8 cellular contexts compared by ENCODE assay signal in genomic region chr7:116802144-116802747, GRCh38.
DNase-seq lines count a peak whose midpoint lies in the region; ATAC-seq, FAIRE-seq and TF ChIP-seq lines count a peak whose summit lies in the region.

No MANE protein-coding gene starts in this region.

- TF ChIP-seq RAD21 in HepG2 (CRISPR knock-in tag; IDR thresholded peaks at IDR 0.05) = no peak

- TF ChIP-seq EP300 in HepG2 (IDR thresholded peaks at IDR 0.05; ENCODE audit: low read depth in 2 of 2, low read length in 2 of 2) (no peak), HepG2 (CRISPR knock-in tag; IDR thresholded peaks at IDR 0.05; ENCODE audit: borderline replicate concordance) (no peak), upper lobe of left lung (IDR thresholded peaks at IDR 0.05) (no peak)

- ATAC-seq in HepG2 (no peak), right lobe of liver (no peak), left lobe of liver (no peak), upper lobe of left lung (ENCODE audit: low FRiP score in 2 of 2) (no peak)

- H3K4me2 ChIP-seq in HepG2 (ENCODE audit: low read depth, low read length) (no peak overlapping the region), mesenchymal stem cell (ENCODE audit: low read length, poor library complexity, severe bottlenecking) (no peak overlapping the region)

- no peak for TF ChIP-seq CTCF in HepG2 (CRISPR knock-in tag; IDR thresholded peaks at IDR 0.05)
- TF ChIP-seq CTCF in right lobe of liver (IDR thresholded peaks at IDR 0.05) = no peak
- TF ChIP-seq CTCF in astrocyte of the spinal cord (IDR thresholded peaks at IDR 0.05; ENCODE audit: low read depth, low read length) = no peak
- no peak for TF ChIP-seq CTCF in upper lobe of left lung (IDR thresholded peaks at IDR 0.05)

- H3K4me3 ChIP-seq in HepG2 (replicated peaks in 1 of 3; ENCODE audit: insufficient read depth in 1 of 3, low read depth in 2 of 3, low read length in 3 of 3) = no peak overlapping the region
- no peak overlapping the region for H3K4me3 ChIP-seq in right lobe of liver
- no peak overlapping the region for H3K4me3 ChIP-seq in astrocyte of the spinal cord (ENCODE audit: low read depth, low read length)
- no peak overlapping the region for H3K4me3 ChIP-seq in mesenchymal stem cell (ENCODE audit: insufficient read depth in 1 of 2, low read depth in 1 of 2, low read length in 2 of 2)
- H3K4me3 ChIP-seq in upper lobe of left lung = no peak overlapping the region

- BruUV-seq in HepG2 (replicated peaks; lab: Mats Ljungman, UMichigan) = no TSS peak

- H3K36me3 ChIP-seq in HepG2 (replicated peaks in 1 of 2; ENCODE audit: control insufficient read depth in 1 of 2, insufficient read depth in 2 of 2, low read length in 2 of 2) (peaks cover 0 to 4% of the 10 kb centered on the region in 2 experiments; a peak in 1 of 5 replicates), right lobe of liver (no peaks in the 10 kb centered on the region), mesenchymal stem cell (ENCODE audit: control insufficient read depth in 1 of 2, insufficient read depth in 2 of 2, low read depth in 1 of 2, low read length in 2 of 2) (peaks cover 0 to 6% of the 10 kb centered on the region in 2 experiments), upper lobe of left lung (no peaks in the 10 kb centered on the region)

- H2AFZ ChIP-seq in HepG2 (ENCODE audit: low read length) (no peak overlapping the region), mesenchymal stem cell (ENCODE audit: low read depth, low read length) (no peak overlapping the region)

- H2AK5ac ChIP-seq in mesenchymal stem cell (ENCODE audit: low read length, severe bottlenecking) = peak overlapping the region; percentile 94

- H3K9me3 ChIP-seq in HepG2 (ENCODE audit: low read length) (no peaks in the 10 kb centered on the region), right lobe of liver (no peaks in the 10 kb centered on the region), mesenchymal stem cell (ENCODE audit: control insufficient read depth, low read length) (no peaks in the 10 kb centered on the region), upper lobe of left lung (no peaks in the 10 kb centered on the region)

- 89% methylated on average over 7 of the region's 7 CpGs for WGBS in HepG2 (ENCODE audit: low lambda C conversion rate)
- 90% methylated on average over 7 of the region's 7 CpGs for WGBS in right lobe of liver (ENCODE audit: insufficient coverage, low coverage, low lambda C conversion rate, missing lambda C conversion rate)
- 81% methylated on average over 5 of the region's 7 CpGs for WGBS in mesenchymal stem cell
- WGBS in upper lobe of left lung, 2 donors = 72 to 79% methylated on average over 7 of the region's 7 CpGs

- peaks cover 72% of the 10 kb centered on the region for H3K4me1 ChIP-seq in HepG2 (ENCODE audit: insufficient read depth, low read length)
- peaks cover 0 to 52% (median 17%) of the 10 kb centered on the region in 4 donors for H3K4me1 ChIP-seq in right lobe of liver
- peaks cover 6% of the 10 kb centered on the region for H3K4me1 ChIP-seq in mesenchymal stem cell (ENCODE audit: control insufficient read depth, insufficient read depth, low read depth, low read length)
- H3K4me1 ChIP-seq in upper lobe of left lung = peaks cover 7 to 19% (median 9%) of the 10 kb centered on the region in 4 donors

- TF ChIP-seq POLR2A in HepG2 (IDR thresholded peaks at IDR 0.05; ENCODE audit: insufficient read depth in 1 of 2, low read depth in 2 of 2, low read length in 2 of 2) (no peak), right lobe of liver (IDR thresholded peaks at IDR 0.05) (no peak), upper lobe of left lung (IDR thresholded peaks at IDR 0.05) (no peak)

- no peaks in the 10 kb centered on the region for H3K27me3 ChIP-seq in HepG2 (ENCODE audit: control insufficient read depth in 1 of 2, insufficient read depth in 2 of 2, low read length in 2 of 2)
- H3K27me3 ChIP-seq in right lobe of liver = no peaks in the 10 kb centered on the region
- H3K27me3 ChIP-seq in mesenchymal stem cell (ENCODE audit: control insufficient read depth in 1 of 2, insufficient read depth in 1 of 2, low read length in 2 of 2) = no peaks in the 10 kb centered on the region
- H3K27me3 ChIP-seq in upper lobe of left lung = no peaks in the 10 kb centered on the region

- H2BK15ac ChIP-seq in mesenchymal stem cell (ENCODE audit: low read depth, poor library complexity, severe bottlenecking) = no peak overlapping the region

- H3K14ac ChIP-seq in mesenchymal stem cell (ENCODE audit: low read length in 2 of 2) = no peak overlapping the region

- H3K27ac ChIP-seq in HepG2 (ENCODE audit: extremely low read length, insufficient read depth, low read length) (peak overlapping the region; percentile 14), right lobe of liver (peak overlapping the region in 1 of 3 donors; percentile 22), mesenchymal stem cell (ENCODE audit: low read length, poor library complexity, severe bottlenecking) (peak overlapping the region; percentile 97), upper lobe of left lung (peak overlapping the region in 1 of 4 donors; percentile 26)

- CTCF ChIA-PET in HepG2 (lab: Yijun Ruan, JAX; ENCODE audit: low intra/inter-chr PET ratio, low total read pairs) = no interaction called here

- POLR2A ChIA-PET in HepG2 (lab: Yijun Ruan, JAX) = interaction anchor here (1.1 kb wide), 1 partner anchor 130 kb away, joined by 4 read pairs; the partner anchor contains the start of gene MET

- H3K18ac ChIP-seq in mesenchymal stem cell (ENCODE audit: low read depth in 1 of 2, low read length in 2 of 2) = no peak overlapping the region

- H4K20me1 ChIP-seq in HepG2 (ENCODE audit: insufficient read depth, low read length) = no peaks in the 10 kb centered on the region

- intact Hi-C loops in HepG2 (cut with micrococcal nuclease; ENCODE audit: unreplicated experiment) = loop anchor here (5.0 to 10.0 kb wide), 2 partner anchors 115 to 277 kb away; partner anchors contain the start of gene CAV1
- intact Hi-C loops in right lobe of liver (cut with DNase I) = loop anchor here (10.0 kb wide), 3 partner anchors 127 to 627 kb away; partner anchors contain the start of gene MET (in 2 of the 2)

- H3K79me1 ChIP-seq in mesenchymal stem cell (replicated peaks; ENCODE audit: low read length, poor library complexity, severe bottlenecking) = peaks cover 7% of the 10 kb centered on the region

- H3K9ac ChIP-seq in HepG2 (ENCODE audit: insufficient read depth, low read depth, low read length) (no peak overlapping the region), mesenchymal stem cell (ENCODE audit: low read length) (peak overlapping the region; percentile 10)

- FAIRE-seq in HepG2 (lab: Jason Lieb, UNC) = no peak

- no peaks in the 10 kb centered on the region for H3K79me2 ChIP-seq in HepG2 (ENCODE audit: insufficient read depth, low read length)

- peak overlapping the region; percentile 92 for H2BK5ac ChIP-seq in mesenchymal stem cell (ENCODE audit: low read depth, low read length, poor library complexity, severe bottlenecking)

- no peak overlapping the region for H4K91ac ChIP-seq in mesenchymal stem cell (ENCODE audit: low read length)

- no peak overlapping the region for H4K8ac ChIP-seq in mesenchymal stem cell (ENCODE audit: low read length)

- in situ Hi-C loops in HepG2 (cut with HindIII; ENCODE audit: extremely low pct_ligation_motif_present, low pct_unique_long_range_greater_than_20kb) (loop anchor here (25.0 kb wide), 1 partner anchor 640 kb away; no protein-coding TSS in a partner anchor), astrocyte of the spinal cord (cut with HindIII; ENCODE audit: low sequenced_read_pairs) (no loop called here)

- DNase-seq in HepG2 (ENCODE audit: low spot score) (no peak), right lobe of liver (no peak), astrocyte of the spinal cord (ENCODE audit: low read depth, low spot score) (peak; percentile 47), mesenchymal stem cell (no peak), left lobe of liver (ENCODE audit: low spot score) (no peak), activated gamma-delta T cell (lab: John Stamatoyannopoulos, UW) (no peak), upper lobe of left lung (no peak), NCI-H2171 (lab: John Stamatoyannopoulos, UW) (no peak)

- no peak overlapping the region for H3K4ac ChIP-seq in mesenchymal stem cell (ENCODE audit: low read depth in 1 of 2, low read length in 2 of 2)

- H2BK120ac ChIP-seq in mesenchymal stem cell (ENCODE audit: low read depth, low read length) = no peak overlapping the region

- no peak overlapping the region for H2BK12ac ChIP-seq in mesenchymal stem cell (ENCODE audit: low read length in 2 of 2)

- no peak overlapping the region for H3K23ac ChIP-seq in mesenchymal stem cell (ENCODE audit: low read length in 2 of 2)

TF ChIP-seq in HepG2, 621 proteins besides CTCF, POLR2A, EP300 and RAD21:
- TF ChIP-seq PRPF4 (IDR thresholded peaks at IDR 0.05; ENCODE audit: low read depth, low read length, poor library complexity, severe bottlenecking) (peak; percentile 22), ZNF362 (CRISPR knock-in tag; IDR thresholded peaks at IDR 0.05; ENCODE audit: borderline replicate concordance) (no peak), CEBPG (CRISPR knock-in tag; IDR thresholded peaks at IDR 0.05) (no peak)
TF ChIP-seq in HepG2: peak in this region for 1.
